In genomic region chr3:70358978-70359580, GRCh38 we compare ENCODE assay signal across 8 cellular contexts. TPM values are rescaled to one million over a fixed set of nuclear protein-coding genes. Genes with fewer than 3 reads are reported as not detected.
DNase-seq lines count a peak whose midpoint lies in the region; ATAC-seq and TF ChIP-seq lines count a peak whose summit lies in the region.

No MANE protein-coding gene starts in this region.

- H3K4me1 ChIP-seq in H9 (ENCODE audit: insufficient read depth, low read length) (no peaks in the 10 kb centered on the region), Peyer's patch (no peaks in the 10 kb centered on the region), smooth muscle cell (ENCODE audit: low read depth) (no peaks in the 10 kb centered on the region)

- H3K4me1 Mint-ChIP-seq in H9 = no peaks in the 10 kb centered on the region

- no peak overlapping the region for H2BK20ac ChIP-seq in H9 (ENCODE audit: low read depth, low read length, poor library complexity, severe bottlenecking)

- H3K36me3 ChIP-seq in Peyer's patch (no peaks in the 10 kb centered on the region), smooth muscle cell (ENCODE audit: low read depth) (no peaks in the 10 kb centered on the region)

- no peak overlapping the region; a peak in 1 of 7 replicates for H3K27ac Mint-ChIP-seq in H9

- H2BK120ac ChIP-seq in H9 (ENCODE audit: low read depth, low read length, poor library complexity, severe bottlenecking) = no peak overlapping the region

- no peak overlapping the region for H2BK5ac ChIP-seq in H9 (ENCODE audit: insufficient read length, low read length)

- H3K27me3 ChIP-seq in H9 (ENCODE audit: insufficient read depth, low read length) (no peaks in the 10 kb centered on the region), Peyer's patch (no peaks in the 10 kb centered on the region), smooth muscle cell (ENCODE audit: low read depth) (no peaks in the 10 kb centered on the region)

- no peak overlapping the region for H2AFZ ChIP-seq in H9 (ENCODE audit: low read length)
- H2AFZ ChIP-seq in smooth muscle cell (ENCODE audit: low read depth) = no peak overlapping the region

- no CpG with 5 or more reads among the region's 3 CpGs for WGBS in H9 (ENCODE audit: extremely low coverage, insufficient read length, low lambda C conversion rate)
- 52% methylated on average over 3 of the region's 3 CpGs for WGBS in smooth muscle cell (ENCODE audit: low lambda C conversion rate)

- no peaks in the 10 kb centered on the region for H3K23me2 ChIP-seq in H9 (ENCODE audit: insufficient read length, low read depth, low read length, poor library complexity, severe bottlenecking)

- no peak overlapping the region for H3K14ac ChIP-seq in H9 (ENCODE audit: insufficient read depth, low read length)

- no peaks in the 10 kb centered on the region for H4K20me1 ChIP-seq in H9 (ENCODE audit: control insufficient read depth, insufficient read depth, insufficient read length)
- no peaks in the 10 kb centered on the region for H4K20me1 ChIP-seq in smooth muscle cell (ENCODE audit: low read depth)

- no peaks in the 10 kb centered on the region for H3K27me3 Mint-ChIP-seq in H9 (ENCODE audit: low read depth)

- H2BK15ac ChIP-seq in H9 (ENCODE audit: low read depth, low read length) = no peak overlapping the region

- no peaks in the 10 kb centered on the region for H3F3A ChIP-seq in smooth muscle cell (ENCODE audit: low read depth)

- no peaks in the 10 kb centered on the region for H3K9me3 ChIP-seq in H9 (ENCODE audit: control insufficient read depth, low read depth, low read length)
- H3K9me3 ChIP-seq in Peyer's patch = no peaks in the 10 kb centered on the region
- H3K9me3 ChIP-seq in smooth muscle cell (replicated peaks; ENCODE audit: low read depth) = no peaks in the 10 kb centered on the region

- no peak overlapping the region for H4K5ac ChIP-seq in H9 (ENCODE audit: insufficient read length, low read depth, low read length)

- no peak for TF ChIP-seq POLR2A in Peyer's patch (IDR thresholded peaks at IDR 0.05)

- H3K79me1 ChIP-seq in H9 (ENCODE audit: insufficient read depth, low read depth, low read length, poor library complexity, severe bottlenecking) = no peaks in the 10 kb centered on the region

- no peak overlapping the region for H3K27ac ChIP-seq in C4-2B
- no peak overlapping the region for H3K27ac ChIP-seq in H9 (ENCODE audit: insufficient read length, low read depth, low read length)
- no peak overlapping the region for H3K27ac ChIP-seq in Peyer's patch
- H3K27ac ChIP-seq in smooth muscle cell (ENCODE audit: low read depth) = no peak overlapping the region

- H4K91ac ChIP-seq in H9 (ENCODE audit: insufficient read length, low read depth, low read length) = no peak overlapping the region

- H3K4me3 ChIP-seq in Peyer's patch (no peak overlapping the region), smooth muscle cell (no peak overlapping the region)

- ATAC-seq in GM21717 (IDR thresholded peaks at IDR 0.05; ENCODE audit: unreplicated experiment) = no peak
- no peak for ATAC-seq in HG03135 (IDR thresholded peaks at IDR 0.05; ENCODE audit: unreplicated experiment)

- TF ChIP-seq CTCF in C4-2B (conservative IDR thresholded peaks at IDR 0.05) (peak; percentile 76), H9 (conservative IDR thresholded peaks at IDR 0.05) (peak; percentile 76), Peyer's patch (IDR thresholded peaks at IDR 0.05) (peak in 4 of 6 experiments; percentile 47 to 86 (median 80)), smooth muscle cell (IDR thresholded peaks at IDR 0.05; ENCODE audit: borderline replicate concordance, insufficient read depth, poor library complexity, severe bottlenecking) (peak; percentile 70)

- no peak overlapping the region for H3K4me3 Mint-ChIP-seq in H9

- no peak overlapping the region for H3K9ac ChIP-seq in H9 (ENCODE audit: extremely low read depth, insufficient read length, low read length)
- H3K9ac ChIP-seq in smooth muscle cell (ENCODE audit: low read depth) = no peak overlapping the region

- no peak overlapping the region for H2AK5ac ChIP-seq in H9 (ENCODE audit: insufficient read length, low read length)

- H3K79me2 ChIP-seq in H9 (ENCODE audit: insufficient read depth, low read length) = no peaks in the 10 kb centered on the region
- no peaks in the 10 kb centered on the region for H3K79me2 ChIP-seq in smooth muscle cell (ENCODE audit: low read depth)

- H3K23ac ChIP-seq in H9 (ENCODE audit: insufficient read length, low read depth, low read length) = no peak overlapping the region

- H3T11ph ChIP-seq in H9 (ENCODE audit: low read length) = no peak overlapping the region

- no peak overlapping the region for H3K18ac ChIP-seq in H9 (ENCODE audit: insufficient read length, low read depth, low read length)

- no peak overlapping the region for H3K56ac ChIP-seq in H9 (ENCODE audit: insufficient read length, low read depth, low read length)

- 0 out of 5 replicates have a peak, but pooled peaks cover 0 to 6% of the 10 kb centered on the region in 2 experiments for H3K9me3 Mint-ChIP-seq in H9

- no peaks in the 10 kb centered on the region; a peak in 2 of 7 replicates for H3K36me3 Mint-ChIP-seq in H9 (ENCODE audit: insufficient read depth in 1 of 3, low read depth in 3 of 3)

- H4K8ac ChIP-seq in H9 (replicated peaks; ENCODE audit: insufficient read length, low read depth, low read length) = no peak overlapping the region

- no peak overlapping the region for H2BK12ac ChIP-seq in H9 (ENCODE audit: insufficient read length, low read depth, low read length)

- DNase-seq in H9 = no peak
- peak in 1 of 3 donors; percentile 50 for DNase-seq in Peyer's patch
- DNase-seq in fibroblast of the conjunctiva (ENCODE audit: low read depth) = peak; percentile 26
- no peak for DNase-seq in smooth muscle cell (lab: John Stamatoyannopoulos, UW; ENCODE audit: unreplicated experiment)
- DNase-seq in activated effector memory CD4-positive, alpha-beta T cell treated with Interleukin-2 at 50 U/mL for 16 hours = no peak

- no peak overlapping the region for H3K4ac ChIP-seq in H9 (ENCODE audit: low read depth, low read length)

- H3K4me2 ChIP-seq in H9 (ENCODE audit: insufficient read depth, insufficient read length, low read length) (no peak overlapping the region), smooth muscle cell (no peak overlapping the region)

RNA-seq across cellular contexts. Expression of gene MDFIC2, which starts 46.6 kb away (rescaled TPM):
- total RNA-seq in H9 (2021) (not detected in 2 replicates), Peyer's patch (not detected), smooth muscle cell (not detected in 2 replicates)
- not detected in 2 replicates for polyA plus RNA-seq in smooth muscle cell
